Comparison of ENCODE assay signal across 5 cellular contexts in genomic region chr4:4164532-4165173, GRCh38.
A peak's percentile ranks its signal among the peaks of the same experiment; 100 is the strongest.
DNase-seq lines count a peak whose midpoint lies in the region; ATAC-seq, FAIRE-seq and TF ChIP-seq lines count a peak whose summit lies in the region.
"Not testable (repeated sequence)": the region's sequence is repeated elsewhere in the genome, so short reads cannot be mapped to it uniquely, and the experiment has no call there.

No MANE protein-coding gene starts in this region.

- H3K36me3 ChIP-seq in K562 (ENCODE audit: control insufficient read depth, insufficient read depth, low read length); small intestine (ENCODE audit: control insufficient read depth in 2 of 2, insufficient read depth in 2 of 2, low read length in 2 of 2): not testable (repeated sequence)

- H3K4me1 ChIP-seq in K562 (replicated peaks in 1 of 2; ENCODE audit: control insufficient read depth in 2 of 2, insufficient read depth in 2 of 2, low read length in 2 of 2); small intestine (ENCODE audit: control insufficient read depth in 2 of 2, insufficient read depth in 1 of 2, low read depth in 1 of 2, low read length in 1 of 2): not testable (repeated sequence)

- not testable (repeated sequence) for H3K9ac ChIP-seq in K562 (ENCODE audit: insufficient read depth in 1 of 2, low read depth in 2 of 2, low read length in 2 of 2)

- DNase-seq in K562 (ENCODE audit: extremely low read depth in 1 of 4, low spot score in 3 of 4); frontal cortex (ENCODE audit: low spot score in 2 of 2); small intestine: not testable (repeated sequence)
- DNase-seq in mucosa of gallbladder (ENCODE audit: low spot score): peak; percentile 30

- TF ChIP-seq POLR2A in K562 (conservative IDR thresholded peaks at IDR 0.05): not testable (repeated sequence)

- POLR2A ChIA-PET in K562 (lab: Yijun Ruan, JAX): not testable (repeated sequence)

- in situ Hi-C loops in K562 (cut with MboI): not testable (repeated sequence)

- 16% methylated on average over 18 of the region's 18 CpGs for WGBS in K562 (ENCODE audit: insufficient coverage, low coverage, missing lambda C conversion rate)
- 84 to 90% (median 84%) methylated on average over 18 of the region's 18 CpGs for WGBS in small intestine, 3 donors

- not testable (repeated sequence) for FAIRE-seq in K562 (lab: Jason Lieb, UNC)
- FAIRE-seq in frontal cortex (lab: Jason Lieb, UNC) (peak; percentile 52), small intestine (lab: Jason Lieb, UNC) (peak; percentile 10)

- H3K79me2 ChIP-seq in K562 (ENCODE audit: control insufficient read depth, insufficient read depth, low read length): not testable (repeated sequence)

- not testable (repeated sequence) for H3K9me3 ChIP-seq in K562 (replicated peaks; ENCODE audit: control insufficient read depth, insufficient read depth, low read depth, low read length); small intestine (ENCODE audit: control insufficient read depth, low read depth)

- not testable (repeated sequence) for H3K9me1 ChIP-seq in K562 (ENCODE audit: control insufficient read depth, insufficient read depth, low read length)

- not testable (repeated sequence) for H3K27ac ChIP-seq in K562 (ENCODE audit: extremely low read depth, low read depth, low read length); small intestine (ENCODE audit: low read depth in 1 of 2, low read length in 1 of 2)

- not testable (repeated sequence) for TF ChIP-seq EP300 in Ishikawa (IDR thresholded peaks at IDR 0.05; ENCODE audit: borderline replicate concordance); K562 (IDR thresholded peaks at IDR 0.05; ENCODE audit: low read length)

- not testable (repeated sequence) for H4K20me1 ChIP-seq in K562 (replicated peaks; ENCODE audit: control insufficient read depth, insufficient read depth, low read length)

- not testable (repeated sequence) for H2AFZ ChIP-seq in K562 (ENCODE audit: low read depth, low read length)

- not testable (repeated sequence) for TF ChIP-seq RAD21 in Ishikawa (IDR thresholded peaks at IDR 0.05; ENCODE audit: low read depth); K562 (CRISPR knock-in tag; conservative IDR thresholded peaks at IDR 0.05 in 1 of 2, IDR thresholded peaks at IDR 0.05 in 1 of 2)

- ATAC-seq in K562: not testable (repeated sequence)

- not testable (repeated sequence) for H3K4me2 ChIP-seq in K562 (ENCODE audit: insufficient read depth, low read length)

- BruUV-seq in K562 (replicated peaks; lab: Mats Ljungman, UMichigan): not testable (repeated sequence)

- not testable (repeated sequence) for H3K4me3 ChIP-seq in K562; small intestine (ENCODE audit: low read depth in 1 of 2, low read length in 2 of 2)

- peaks cover 20 to 55% of the 10 kb centered on the region in 2 experiments; a peak in 4 of 5 replicates for H3K27me3 ChIP-seq in K562 (ENCODE audit: control insufficient read depth in 2 of 2, insufficient read depth in 2 of 2, low read length in 2 of 2)
- H3K27me3 ChIP-seq in small intestine (ENCODE audit: control insufficient read depth in 2 of 2, insufficient read depth in 2 of 2, low read length in 2 of 2): not testable (repeated sequence)

- CTCF ChIA-PET in K562 (lab: Yijun Ruan, JAX; ENCODE audit: low intra/inter-chr PET ratio): not testable (repeated sequence)

- intact Hi-C loops in K562 (cut with micrococcal nuclease): not testable (repeated sequence)

- TF ChIP-seq CTCF in K562 (IDR thresholded peaks at IDR 0.05 in 2 of 3, conservative IDR thresholded peaks at IDR 0.05 in 1 of 3; ENCODE audit: insufficient read depth in 2 of 3, low read depth in 1 of 3, low read length in 3 of 3): not testable (repeated sequence)

TF ChIP-seq in Ishikawa, 13 proteins besides CTCF, POLR2A, EP300 and RAD21:
- TF ChIP-seq USF1 (IDR thresholded peaks at IDR 0.05): 0 out of 2 replicates have a peak, but pooled peaks have one; percentile 29

TF ChIP-seq in K562, 482 proteins besides CTCF, POLR2A, EP300 and RAD21:
- TF ChIP-seq CUX1 (CRISPR knock-in tag; IDR thresholded peaks at IDR 0.05): peak; percentile 76; the same call in 1 of the 2 replicates
- peak; percentile 75 for TF ChIP-seq USF1 (CRISPR knock-in tag; IDR thresholded peaks at IDR 0.05)
- TF ChIP-seq USF2 (CRISPR knock-in tag; IDR thresholded peaks at IDR 0.05): peak; percentile 59
- peak; percentile 44; the same call in 1 of the 2 replicates for TF ChIP-seq SAFB (IDR thresholded peaks at IDR 0.05; ENCODE audit: borderline replicate concordance, low read depth, low read length)
- peak; percentile 72; the same call in 1 of the 2 replicates for TF ChIP-seq ZNF232 (CRISPR knock-in tag; IDR thresholded peaks at IDR 0.05)
- peak; percentile 95 for TF ChIP-seq DACH1 (IDR thresholded peaks at IDR 0.05; ENCODE audit: partially characterized antibody)
- 0 out of 2 replicates have a peak, but pooled peaks have one; percentile 14 for TF ChIP-seq ZBTB33 (CRISPR knock-in tag; IDR thresholded peaks at IDR 0.05)
